ENCODE assay signal across 24 cellular contexts in genomic region chr6:114389111-114389510, GRCh38. TPM values are rescaled to one million over a fixed set of nuclear protein-coding genes. Genes with fewer than 3 reads are reported as not detected.
"Had no signal": no experiment of that assay in that cellular context is flagged by ENCODE, and none has a peak within 500 bp of the region (broad histone marks: within the 10 kb centered on the region; RNA-seq: fewer than 3 reads in every experiment).

No MANE protein-coding gene starts in this region.

- H3K27ac ChIP-seq: epithelial cell of prostate, esophagus muscularis mucosa, parathyroid adenoma, psoas muscle, right lobe of liver, suprapubic skin, thyroid gland had no signal

- H3K79me2 ChIP-seq: parathyroid adenoma had no signal

- H3K4me1 Mint-ChIP-seq: naive B cell; nephron; stimulated activated effector memory CD8-positive, alpha-beta T cell treated with anti-CD3 and anti-CD28 coated beads, Interleukin-12 subunit alpha, Interleukin-12 subunit beta, amount 100 ng/mL, for 72 hours had no signal

- H3K27me3 ChIP-seq: esophagus muscularis mucosa, right lobe of liver, suprapubic skin, thyroid gland had no signal

- H3K27ac Mint-ChIP-seq: dendritic cell treated with granulocyte-macrophage colony-stimulating factor and Interleukin-4, amounts not matched to agents 40 ng/mL and 50 ng/mL, for 4 days; effector memory CD8-positive, alpha-beta T cell; naive B cell; nephron; stimulated activated effector memory CD8-positive, alpha-beta T cell treated with anti-CD3 and anti-CD28 coated beads, Interleukin-12 subunit alpha, Interleukin-12 subunit beta, amount 100 ng/mL, for 72 hours; type B pancreatic cell had no signal

- H3K9me3 ChIP-seq: esophagus muscularis mucosa, psoas muscle, right lobe of liver, suprapubic skin, thyroid gland had no signal

- H3K27me3 Mint-ChIP-seq: dendritic cell treated with granulocyte-macrophage colony-stimulating factor and Interleukin-4, amounts not matched to agents 40 ng/mL and 50 ng/mL, for 4 days; effector memory CD8-positive, alpha-beta T cell; naive B cell; type B pancreatic cell had no signal

- ATAC-seq: effector memory CD8-positive, alpha-beta T cell; left colon; left ventricle myocardium superior; psoas muscle; right lobe of liver; stimulated activated effector memory CD8-positive, alpha-beta T cell treated with anti-CD3 and anti-CD28 coated beads, Interleukin-12 subunit alpha, Interleukin-12 subunit beta, amount 100 ng/mL, for 72 hours; stimulated activated naive CD8-positive, alpha-beta T cell treated with anti-CD3 and anti-CD28 coated beads, Interleukin-15, Interleukin-2, amounts not matched to agents 100 U/mL and 50 U/mL, for 24 hours had no signal

- H3K36me3 ChIP-seq: esophagus muscularis mucosa, right lobe of liver, suprapubic skin, thyroid gland had no signal

- H3K36me3 Mint-ChIP-seq: naive B cell; stimulated activated effector memory CD8-positive, alpha-beta T cell treated with anti-CD3 and anti-CD28 coated beads, Interleukin-12 subunit alpha, Interleukin-12 subunit beta, amount 100 ng/mL, for 72 hours; type B pancreatic cell had no signal

- H3K9me3 Mint-ChIP-seq: dendritic cell treated with granulocyte-macrophage colony-stimulating factor and Interleukin-4, amounts not matched to agents 40 ng/mL and 50 ng/mL, for 4 days; naive B cell; nephron; type B pancreatic cell had no signal

- H2AFZ ChIP-seq: parathyroid adenoma had no signal

- H3K9ac ChIP-seq: parathyroid adenoma had no signal

- H3K4me3 ChIP-seq: esophagus muscularis mucosa, lung, psoas muscle, right lobe of liver, suprapubic skin, thyroid gland had no signal

- H3K4me3 Mint-ChIP-seq: dendritic cell treated with granulocyte-macrophage colony-stimulating factor and Interleukin-4, amounts not matched to agents 40 ng/mL and 50 ng/mL, for 4 days; effector memory CD8-positive, alpha-beta T cell; naive B cell; nephron; stimulated activated effector memory CD8-positive, alpha-beta T cell treated with anti-CD3 and anti-CD28 coated beads, Interleukin-12 subunit alpha, Interleukin-12 subunit beta, amount 100 ng/mL, for 72 hours; type B pancreatic cell had no signal

- DNase-seq: effector memory CD8-positive, alpha-beta T cell; head of caudate nucleus; hippocampal formation; left colon; left ventricle myocardium superior; mesenchymal stem cell; naive B cell; occipital lobe; psoas muscle; retina; right lobe of liver; stimulated activated CD4-positive, alpha-beta T cell treated with anti-CD3 and anti-CD28 coated beads, Interleukin-4, amount 100 ng/mL, for 1 hour; stimulated activated CD8-positive, alpha-beta memory T cell treated with anti-CD3 and anti-CD28 coated beads, Interleukin-4, amount 100 ng/mL, for 48 hours; stimulated activated naive CD8-positive, alpha-beta T cell treated with anti-CD3 and anti-CD28 coated beads, Interleukin-15, Interleukin-2, amounts not matched to agents 100 U/mL and 50 U/mL, for 24 hours; thyroid gland had no signal

- H3K4me1 ChIP-seq: esophagus muscularis mucosa, parathyroid adenoma, psoas muscle, right lobe of liver, suprapubic skin, thyroid gland had no signal

RNA-seq across cellular contexts. Expression of gene HS3ST5, which starts 46.3 kb away (rescaled TPM):
- total RNA-seq: left ventricle myocardium superior, right lobe of liver, suprapubic skin, thyroid gland had no signal
